In the genomic region with DNA sequence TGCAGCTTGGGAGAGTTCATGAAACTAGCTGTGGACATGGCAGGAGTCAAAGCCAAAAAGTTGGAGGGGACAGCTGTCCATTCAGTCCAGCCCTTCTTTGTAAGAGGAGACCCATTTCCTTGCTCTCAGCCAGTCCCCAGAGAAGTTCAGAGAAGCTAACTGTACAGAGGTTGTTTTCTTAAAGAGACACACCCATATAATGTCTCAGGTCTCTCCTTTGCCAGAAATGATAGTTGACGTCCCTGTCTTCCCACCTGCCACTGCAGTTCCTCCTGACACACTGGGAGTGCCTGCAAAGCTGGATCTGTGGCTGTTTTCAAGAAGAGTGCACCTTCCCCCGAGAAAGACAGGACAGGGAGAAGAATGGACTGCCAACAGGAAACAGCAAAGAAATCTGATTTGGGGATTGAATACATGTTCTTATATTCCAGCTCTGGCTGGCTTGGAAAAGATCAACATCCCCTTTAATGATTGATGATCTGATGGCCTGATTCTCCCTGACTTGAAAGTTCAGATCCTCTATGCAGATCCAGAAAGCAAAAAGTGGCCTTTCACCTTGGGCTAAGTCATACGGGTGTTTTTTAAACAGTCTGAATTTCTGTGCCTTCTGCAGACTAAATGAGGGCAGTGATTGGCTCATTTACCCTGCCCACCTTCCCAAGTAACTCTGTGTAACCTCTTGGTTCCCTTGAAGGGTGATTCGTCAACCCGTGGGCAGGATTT, we compare ENCODE assay signal across 16 cellular contexts.
A peak's percentile ranks its signal among the peaks of the same experiment; 100 is the strongest.
DNase-seq lines count a peak whose midpoint lies in the region; ATAC-seq and TF ChIP-seq lines count a peak whose summit lies in the region.
"Had no signal": no experiment of that assay in that cellular context is flagged by ENCODE, and none has a peak within 500 bp of the region (broad histone marks: within the 10 kb centered on the region; RNA-seq: fewer than 3 reads in every experiment).

No MANE protein-coding gene starts in this region.

- TF ChIP-seq CTCF in epithelial cell of proximal tubule (conservative IDR thresholded peaks at IDR 0.05; ENCODE audit: low read depth, low read length) (no peak), mucosa of descending colon (IDR thresholded peaks at IDR 0.05) (no peak), suprapubic skin (IDR thresholded peaks at IDR 0.05) (no peak)

- TF ChIP-seq EP300 in suprapubic skin (IDR thresholded peaks at IDR 0.05), result no peak

- ATAC-seq in left ventricle myocardium superior (peak; percentile 15), right cardiac atrium (no peak), mucosa of descending colon (peak; percentile 54), GM19035 (IDR thresholded peaks at IDR 0.05; ENCODE audit: unreplicated experiment) (no peak)

- WGBS in right cardiac atrium, result 70% methylated on average over 5 of the region's 5 CpGs
- WGBS in suprapubic skin, result 73% methylated on average over 5 of the region's 5 CpGs

- intact Hi-C loops in left ventricle myocardium superior (cut with micrococcal nuclease), result no loop called here
- intact Hi-C loops in right cardiac atrium (cut with DNase I), result loop anchor here in 1 of 4 donors (10.0 kb wide), 1 partner anchor 78 kb away; no protein-coding TSS in a partner anchor
- intact Hi-C loops in mucosa of descending colon (cut with DNase I, micrococcal nuclease), result no loop called here

- DNase-seq in left ventricle myocardium superior (no peak), right cardiac atrium (no peak), epithelial cell of proximal tubule (ENCODE audit: low read depth) (no peak), mucosa of descending colon (no peak), suprapubic skin (ENCODE audit: low spot score in 2 of 2) (no peak), H7 (no peak), MV-4-11 (lab: John Stamatoyannopoulos, UW) (no peak)
- DNase-seq: DMS79, KBM-7, NCI-H1105 treated with DMSO at 0.1 percent for 48 hours, NCI-H1694, NCI-H510A, NCI-H774, SHP77 had no signal

- H3K27ac ChIP-seq in right cardiac atrium (ENCODE audit: low read length) (no peak overlapping the region), suprapubic skin (peak overlapping the region; percentile 64)
- H3K27ac ChIP-seq: BLaER1 had no signal

- H3K36me3 ChIP-seq in mucosa of descending colon (ENCODE audit: low read depth), result no peaks in the 10 kb centered on the region
- H3K36me3 ChIP-seq in suprapubic skin, result no peaks in the 10 kb centered on the region
- no peaks in the 10 kb centered on the region for H3K36me3 ChIP-seq in H7 (replicated peaks; ENCODE audit: control insufficient read depth, insufficient read depth, low read length)
- H3K36me3 ChIP-seq: BLaER1 had no signal

- peaks cover 1% of the 10 kb centered on the region for H3K4me1 ChIP-seq in right cardiac atrium (ENCODE audit: control insufficient read depth, insufficient read depth, low read length)
- H3K4me1 ChIP-seq in mucosa of descending colon (ENCODE audit: low read depth), result no peaks in the 10 kb centered on the region
- peaks cover 19% of the 10 kb centered on the region for H3K4me1 ChIP-seq in suprapubic skin
- H3K4me1 ChIP-seq: BLaER1 had no signal

- H3K9me3 ChIP-seq in right cardiac atrium (ENCODE audit: control insufficient read depth, low read length) (no peaks in the 10 kb centered on the region), mucosa of descending colon (no peaks in the 10 kb centered on the region), suprapubic skin (no peaks in the 10 kb centered on the region)
- H3K9me3 ChIP-seq: BLaER1 had no signal

- TF ChIP-seq POLR2A in suprapubic skin (IDR thresholded peaks at IDR 0.05), result no peak

- H3K27me3 ChIP-seq in right cardiac atrium (ENCODE audit: control insufficient read depth, insufficient read depth) (no peaks in the 10 kb centered on the region), suprapubic skin (no peaks in the 10 kb centered on the region), H7 (ENCODE audit: control insufficient read depth, insufficient read depth, low read length) (no peaks in the 10 kb centered on the region; the same call in 1 of the 2 replicates)

- H3K4me3 ChIP-seq in right cardiac atrium (ENCODE audit: low read length), result no peak overlapping the region
- peak overlapping the region; percentile 38 for H3K4me3 ChIP-seq in epithelial cell of proximal tubule (ENCODE audit: low read depth, low read length)
- H3K4me3 ChIP-seq in mucosa of descending colon, result no peak overlapping the region
- no peak overlapping the region for H3K4me3 ChIP-seq in suprapubic skin
- H3K4me3 ChIP-seq in H7 (ENCODE audit: insufficient read depth, low read depth, low read length), result no peak overlapping the region
- H3K4me3 ChIP-seq: BLaER1 had no signal

Comparison
In these comparisons a context has a peak if more than half of its experiments do, and no peak if none do; other contexts are left out.
1. ATAC-seq: peak in left ventricle myocardium superior (single experiment) and mucosa of descending colon (single experiment); none in right cardiac atrium (0 of 2) and GM19035 (single experiment).